13 cellular contexts compared by ENCODE assay signal in genomic region chr17:67637901-67638641, GRCh38.
DNase-seq lines count a peak whose midpoint lies in the region; ATAC-seq and TF ChIP-seq lines count a peak whose summit lies in the region.
"Had no signal": no experiment of that assay in that cellular context is flagged by ENCODE, and none has a peak within 500 bp of the region (broad histone marks: within the 10 kb centered on the region; RNA-seq: fewer than 3 reads in every experiment).

No MANE protein-coding gene starts in this region.

- no peak overlapping the region for H3K4me3 ChIP-seq in naive thymus-derived CD4-positive, alpha-beta T cell (ENCODE audit: low read length)
- H3K4me3 ChIP-seq in vagina: no peak overlapping the region
- H3K4me3 ChIP-seq: thoracic aorta had no signal

- no peak for TF ChIP-seq POLR2A in vagina (IDR thresholded peaks at IDR 0.05)

- no peak for TF ChIP-seq CTCF in vagina (IDR thresholded peaks at IDR 0.05)

- peak overlapping the region; percentile 85 to 86 for H3K27ac Mint-ChIP-seq in effector memory CD8-positive, alpha-beta T cell
- peak overlapping the region in 5 of 9 donors; percentile 4 to 75 (median 55) for H3K27ac Mint-ChIP-seq in naive thymus-derived CD4-positive, alpha-beta T cell
- H3K27ac Mint-ChIP-seq: activated T-helper 2 cell treated with anti-CD3 and anti-CD28 coated beads, Interferon-gamma antibody, Interleukin-2, Interleukin-4, amounts not matched to agents 10 μg/mL and 5 μg/mL and 100 μg/mL, durations not matched to agents 14 hours and 24 hours and 36 hours had no signal

- intact Hi-C loops in naive thymus-derived CD4-positive, alpha-beta T cell (cut with micrococcal nuclease): no loop called here
- intact Hi-C loops in vagina (cut with DNase I): no loop called here

- H3K27me3 Mint-ChIP-seq in effector memory CD8-positive, alpha-beta T cell: no peaks in the 10 kb centered on the region
- no peaks in the 10 kb centered on the region for H3K27me3 Mint-ChIP-seq in naive thymus-derived CD4-positive, alpha-beta T cell

- DNase-seq in SIG-M5 treated with dmso at 0.1 percent for 504 hours (lab: John Stamatoyannopoulos, UW; ENCODE audit: unreplicated experiment) (peak; percentile 86), SIG-M5 (lab: John Stamatoyannopoulos, UW) (no peak), vagina (ENCODE audit: extremely low spot score in 2 of 2) (no peak), T-helper 2 cell (no peak)
- no peak for DNase-seq in effector memory CD8-positive, alpha-beta T cell
- DNase-seq in naive thymus-derived CD4-positive, alpha-beta T cell: no peak
- DNase-seq: foreskin fibroblast, NCI-H226, SK-N-SH had no signal

- H3K36me3 ChIP-seq in naive thymus-derived CD4-positive, alpha-beta T cell (ENCODE audit: control insufficient read depth in 2 of 3, insufficient read depth in 3 of 3, low read length in 3 of 3): peaks cover 4 to 60% (median 11%) of the 10 kb centered on the region in 3 experiments
- H3K36me3 ChIP-seq in vagina: no peaks in the 10 kb centered on the region
- H3K36me3 ChIP-seq: thoracic aorta had no signal

- no peaks in the 10 kb centered on the region for H3K4me1 ChIP-seq in naive thymus-derived CD4-positive, alpha-beta T cell (ENCODE audit: control insufficient read depth in 2 of 2, insufficient read depth in 2 of 2, low read length in 2 of 2)
- H3K4me1 ChIP-seq in vagina: peaks cover 37% of the 10 kb centered on the region

- no peak overlapping the region for H3K4me3 Mint-ChIP-seq in effector memory CD8-positive, alpha-beta T cell
- H3K4me3 Mint-ChIP-seq in naive thymus-derived CD4-positive, alpha-beta T cell: no peak overlapping the region

- H3K9me3 Mint-ChIP-seq in effector memory CD8-positive, alpha-beta T cell: no peaks in the 10 kb centered on the region
- no peaks in the 10 kb centered on the region for H3K9me3 Mint-ChIP-seq in naive thymus-derived CD4-positive, alpha-beta T cell
- H3K9me3 Mint-ChIP-seq: activated T-helper 2 cell treated with anti-CD3 and anti-CD28 coated beads, Interferon-gamma antibody, Interleukin-2, Interleukin-4, amounts not matched to agents 10 μg/mL and 5 μg/mL and 100 μg/mL, durations not matched to agents 14 hours and 24 hours and 36 hours had no signal

- no peaks in the 10 kb centered on the region for H3K9me3 ChIP-seq in naive thymus-derived CD4-positive, alpha-beta T cell (ENCODE audit: control insufficient read depth in 2 of 3, low read length in 3 of 3)
- H3K9me3 ChIP-seq in vagina: no peaks in the 10 kb centered on the region
- H3K9me3 ChIP-seq: SK-N-SH, thoracic aorta had no signal

- ATAC-seq in effector memory CD8-positive, alpha-beta T cell (replicated peaks): no peak
- ATAC-seq in naive thymus-derived CD4-positive, alpha-beta T cell: no peak
- no peak for ATAC-seq in HG03039 (IDR thresholded peaks at IDR 0.05; ENCODE audit: unreplicated experiment)
- ATAC-seq in GM18867 (IDR thresholded peaks at IDR 0.05; ENCODE audit: unreplicated experiment): no peak

- H3K36me3 Mint-ChIP-seq in effector memory CD8-positive, alpha-beta T cell (ENCODE audit: insufficient read depth): peaks cover 40% of the 10 kb centered on the region
- peaks cover 0 to 36% (median 10%) of the 10 kb centered on the region in 5 donors for H3K36me3 Mint-ChIP-seq in naive thymus-derived CD4-positive, alpha-beta T cell

- peaks cover 16 to 21% of the 10 kb centered on the region in 2 donors for H3K4me1 Mint-ChIP-seq in effector memory CD8-positive, alpha-beta T cell (ENCODE audit: low read depth in 2 of 2)
- H3K4me1 Mint-ChIP-seq in naive thymus-derived CD4-positive, alpha-beta T cell: peaks cover 0 to 12% (median 6%) of the 10 kb centered on the region in 7 donors

- POLR2A ChIA-PET in naive thymus-derived CD4-positive, alpha-beta T cell (lab: Charles Lee): no interaction called here

- CTCF ChIA-PET in naive thymus-derived CD4-positive, alpha-beta T cell (lab: Charles Lee): no interaction called here

- no peak overlapping the region for H3K27ac ChIP-seq in naive thymus-derived CD4-positive, alpha-beta T cell (ENCODE audit: low read depth, low read length)
- peak overlapping the region; percentile 40 for H3K27ac ChIP-seq in vagina
- H3K27ac ChIP-seq: thoracic aorta had no signal

- H3K27me3 ChIP-seq in naive thymus-derived CD4-positive, alpha-beta T cell (ENCODE audit: control insufficient read depth in 2 of 2, insufficient read depth in 2 of 2, low read length in 2 of 2): no peaks in the 10 kb centered on the region
- H3K27me3 ChIP-seq in vagina: no peaks in the 10 kb centered on the region
